In the genomic region with DNA sequence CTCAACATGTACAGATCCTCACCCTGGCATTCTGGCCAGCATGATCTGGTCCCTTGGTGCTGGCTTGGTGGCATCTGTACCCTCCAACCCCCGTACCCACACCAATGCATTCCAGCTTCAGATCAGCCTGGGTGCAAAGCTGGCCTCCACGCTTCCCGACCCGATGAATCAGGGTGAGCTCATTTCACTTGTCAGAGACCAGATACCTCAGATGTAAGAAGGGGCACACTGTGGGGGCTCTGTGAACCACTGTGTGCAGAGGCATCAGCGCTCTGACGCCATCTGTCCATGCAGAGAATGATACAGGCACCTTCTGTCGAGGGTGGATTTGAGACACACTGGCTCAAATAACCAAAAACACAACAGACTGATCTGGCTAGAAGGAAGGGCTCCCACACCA, we compare ENCODE assay signal across 1 cellular context.
TF ChIP-seq lines count a peak whose summit lies in the region.

No MANE protein-coding gene starts in this region.

TF ChIP-seq in SK-N-SH treated with all-trans-retinoic acid at 6 μM for 48 hours, 23 proteins besides CTCF, POLR2A, EP300 and RAD21 (continued from another document):
- no peak for TF ChIP-seq ZNF565 (CRISPR knock-in tag; conservative IDR thresholded peaks at IDR 0.05; ENCODE audit: low read depth)
- TF ChIP-seq TCF4 (CRISPR knock-in tag; IDR thresholded peaks at IDR 0.05; ENCODE audit: borderline replicate concordance) = no peak
- no peak for TF ChIP-seq CSDC2 (CRISPR knock-in tag; IDR thresholded peaks at IDR 0.05)
